1 cellular context compared by ENCODE assay signal in the genomic region with DNA sequence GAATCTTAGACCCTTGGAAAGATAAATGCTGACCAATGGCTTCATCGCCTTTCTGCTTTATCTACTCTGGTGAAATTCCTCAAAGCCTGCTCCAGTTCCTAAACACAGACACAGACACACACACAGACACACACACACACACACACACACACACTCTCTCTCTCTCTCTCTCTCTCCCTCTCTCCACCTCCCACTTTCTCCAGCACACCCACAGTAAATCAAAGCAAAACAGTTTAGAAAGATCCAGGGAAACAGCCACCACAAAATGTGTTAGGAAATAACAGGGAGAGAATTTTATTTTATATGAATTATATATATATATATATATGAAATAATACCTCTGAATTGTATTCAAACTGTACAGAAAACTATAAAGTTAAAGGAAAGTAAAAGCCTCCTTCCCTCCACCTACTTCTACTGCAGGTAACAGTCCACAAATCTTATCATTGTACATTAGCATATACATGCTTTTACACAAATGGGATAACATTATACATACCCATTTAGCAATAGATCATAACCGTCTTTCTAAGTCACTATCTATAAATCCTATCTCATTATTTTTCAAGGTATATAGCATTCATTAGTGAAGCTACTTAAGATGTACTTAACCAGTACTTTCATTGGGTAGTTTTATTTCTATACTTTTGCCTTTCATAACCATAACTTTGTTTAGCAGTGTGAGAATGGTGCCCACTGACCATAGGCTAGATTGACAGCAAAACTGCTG.
TF ChIP-seq lines count a peak whose summit lies in the region.

No MANE protein-coding gene starts in this region.

TF ChIP-seq in HEK293, 187 proteins besides CTCF, POLR2A, EP300 and RAD21 (continued from another document):
- TF ChIP-seq, protein P1, sequence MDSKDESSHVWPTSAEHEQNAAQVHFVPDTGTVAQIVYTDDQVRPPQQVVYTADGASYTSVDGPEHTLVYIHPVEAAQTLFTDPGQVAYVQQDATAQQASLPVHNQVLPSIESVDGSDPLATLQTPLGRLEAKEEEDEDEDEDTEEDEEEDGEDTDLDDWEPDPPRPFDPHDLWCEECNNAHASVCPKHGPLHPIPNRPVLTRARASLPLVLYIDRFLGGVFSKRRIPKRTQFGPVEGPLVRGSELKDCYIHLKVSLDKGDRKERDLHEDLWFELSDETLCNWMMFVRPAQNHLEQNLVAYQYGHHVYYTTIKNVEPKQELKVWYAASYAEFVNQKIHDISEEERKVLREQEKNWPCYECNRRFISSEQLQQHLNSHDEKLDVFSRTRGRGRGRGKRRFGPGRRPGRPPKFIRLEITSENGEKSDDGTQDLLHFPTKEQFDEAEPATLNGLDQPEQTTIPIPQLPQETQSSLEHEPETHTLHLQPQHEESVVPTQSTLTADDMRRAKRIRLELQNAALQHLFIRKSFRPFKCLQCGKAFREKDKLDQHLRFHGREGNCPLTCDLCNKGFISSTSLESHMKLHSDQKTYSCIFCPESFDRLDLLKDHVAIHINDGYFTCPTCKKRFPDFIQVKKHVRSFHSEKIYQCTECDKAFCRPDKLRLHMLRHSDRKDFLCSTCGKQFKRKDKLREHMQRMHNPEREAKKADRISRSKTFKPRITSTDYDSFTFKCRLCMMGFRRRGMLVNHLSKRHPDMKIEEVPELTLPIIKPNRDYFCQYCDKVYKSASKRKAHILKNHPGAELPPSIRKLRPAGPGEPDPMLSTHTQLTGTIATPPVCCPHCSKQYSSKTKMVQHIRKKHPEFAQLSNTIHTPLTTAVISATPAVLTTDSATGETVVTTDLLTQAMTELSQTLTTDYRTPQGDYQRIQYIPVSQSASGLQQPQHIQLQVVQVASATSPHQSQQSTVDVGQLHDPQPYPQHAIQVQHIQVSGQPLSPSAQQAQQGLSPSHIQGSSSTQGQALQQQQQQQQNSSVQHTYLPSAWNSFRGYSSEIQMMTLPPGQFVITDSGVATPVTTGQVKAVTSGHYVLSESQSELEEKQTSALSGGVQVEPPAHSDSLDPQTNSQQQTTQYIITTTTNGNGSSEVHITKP (tag by site-specific recombination; IDR thresholded peaks at IDR 0.05) = no peak
- TF ChIP-seq ZFHX2 (tag by site-specific recombination; conservative IDR thresholded peaks at IDR 0.05) = peak; percentile 92
- TF ChIP-seq SCRT2 (tag by site-specific recombination; IDR thresholded peaks at IDR 0.05) = no peak
- 0 out of 2 replicates have a peak, but pooled peaks have one; percentile 14 for TF ChIP-seq WT1 (tag by site-specific recombination; IDR thresholded peaks at IDR 0.05)
- TF ChIP-seq ZNF221 (tag by site-specific recombination; IDR thresholded peaks at IDR 0.05; ENCODE audit: borderline replicate concordance) = no peak
- no peak for TF ChIP-seq ZNF768 (tag by site-specific recombination; IDR thresholded peaks at IDR 0.05)
- TF ChIP-seq ZNF146 (tag by site-specific recombination; IDR thresholded peaks at IDR 0.05) = no peak
- no peak for TF ChIP-seq ZNF558 (tag by site-specific recombination; IDR thresholded peaks at IDR 0.05)
- no peak for TF ChIP-seq ZNF596 (tag by site-specific recombination; IDR thresholded peaks at IDR 0.05)
- no peak for TF ChIP-seq ZFP37 (tag by site-specific recombination; IDR thresholded peaks at IDR 0.05)
- peak; percentile 84 for TF ChIP-seq ZNF157 (tag by site-specific recombination; IDR thresholded peaks at IDR 0.05)
- TF ChIP-seq ZNF785 (tag by site-specific recombination; IDR thresholded peaks at IDR 0.05) = no peak
- peak; percentile 49 for TF ChIP-seq PRDM1 (tag by site-specific recombination; IDR thresholded peaks at IDR 0.05)
- TF ChIP-seq ZNF169 (tag by site-specific recombination; IDR thresholded peaks at IDR 0.05) = no peak
- no peak for TF ChIP-seq REPIN1 (tag by site-specific recombination; IDR thresholded peaks at IDR 0.05; ENCODE audit: low read depth)
- TF ChIP-seq ZNF791 (tag by site-specific recombination; IDR thresholded peaks at IDR 0.05) = no peak
- no peak for TF ChIP-seq ZNF311 (tag by site-specific recombination; IDR thresholded peaks at IDR 0.05; ENCODE audit: borderline replicate concordance)
- no peak for TF ChIP-seq ZNF214 (tag by site-specific recombination; IDR thresholded peaks at IDR 0.05; ENCODE audit: borderline replicate concordance)
- TF ChIP-seq, protein P2, sequence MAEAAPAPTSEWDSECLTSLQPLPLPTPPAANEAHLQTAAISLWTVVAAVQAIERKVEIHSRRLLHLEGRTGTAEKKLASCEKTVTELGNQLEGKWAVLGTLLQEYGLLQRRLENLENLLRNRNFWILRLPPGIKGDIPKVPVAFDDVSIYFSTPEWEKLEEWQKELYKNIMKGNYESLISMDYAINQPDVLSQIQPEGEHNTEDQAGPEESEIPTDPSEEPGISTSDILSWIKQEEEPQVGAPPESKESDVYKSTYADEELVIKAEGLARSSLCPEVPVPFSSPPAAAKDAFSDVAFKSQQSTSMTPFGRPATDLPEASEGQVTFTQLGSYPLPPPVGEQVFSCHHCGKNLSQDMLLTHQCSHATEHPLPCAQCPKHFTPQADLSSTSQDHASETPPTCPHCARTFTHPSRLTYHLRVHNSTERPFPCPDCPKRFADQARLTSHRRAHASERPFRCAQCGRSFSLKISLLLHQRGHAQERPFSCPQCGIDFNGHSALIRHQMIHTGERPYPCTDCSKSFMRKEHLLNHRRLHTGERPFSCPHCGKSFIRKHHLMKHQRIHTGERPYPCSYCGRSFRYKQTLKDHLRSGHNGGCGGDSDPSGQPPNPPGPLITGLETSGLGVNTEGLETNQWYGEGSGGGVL (tag by site-specific recombination; IDR thresholded peaks at IDR 0.05) = peak; percentile 78
